1 cellular context compared by ENCODE assay signal in the genomic region with DNA sequence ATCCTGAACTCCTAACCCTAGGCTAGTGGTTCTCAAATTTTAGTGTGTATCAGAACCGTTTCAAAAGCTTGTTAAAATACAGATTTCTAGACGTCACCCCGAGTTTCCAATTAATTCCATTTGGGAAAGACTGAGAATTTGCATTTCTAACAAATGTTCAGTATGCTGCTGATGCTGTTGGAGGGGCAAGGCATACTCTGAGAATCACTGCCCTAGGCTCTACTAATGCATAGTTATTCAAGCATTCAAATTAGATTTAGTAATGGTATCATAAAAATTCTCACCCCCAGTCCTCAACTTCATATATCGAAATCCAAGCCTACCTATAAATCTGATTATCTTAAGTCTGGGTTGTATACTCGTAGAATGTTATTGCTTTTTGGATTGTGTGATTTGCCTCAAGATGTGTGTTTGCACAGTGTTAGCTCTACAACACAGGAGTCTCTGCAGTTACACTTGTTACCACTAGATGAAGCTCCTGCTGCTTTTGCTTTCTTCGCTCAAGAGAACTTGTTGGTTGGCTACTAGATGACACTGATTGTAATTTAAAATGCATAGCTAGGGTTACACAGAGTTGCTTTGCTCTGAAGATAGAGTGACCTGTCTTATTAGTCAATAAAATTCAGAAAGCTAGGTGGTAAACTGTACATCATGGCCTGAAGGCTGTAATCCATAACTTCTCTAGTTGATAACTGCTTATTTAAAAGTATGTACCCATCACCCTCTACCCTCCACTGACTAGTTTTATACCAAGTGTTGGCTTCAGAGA.
A peak's percentile ranks its signal among the peaks of the same experiment; 100 is the strongest.
TF ChIP-seq lines count a peak whose summit lies in the region.

No MANE protein-coding gene starts in this region.

TF ChIP-seq in GM12878, 131 proteins besides CTCF, POLR2A, EP300 and RAD21 (continued from another document):
- TF ChIP-seq, protein P1, sequence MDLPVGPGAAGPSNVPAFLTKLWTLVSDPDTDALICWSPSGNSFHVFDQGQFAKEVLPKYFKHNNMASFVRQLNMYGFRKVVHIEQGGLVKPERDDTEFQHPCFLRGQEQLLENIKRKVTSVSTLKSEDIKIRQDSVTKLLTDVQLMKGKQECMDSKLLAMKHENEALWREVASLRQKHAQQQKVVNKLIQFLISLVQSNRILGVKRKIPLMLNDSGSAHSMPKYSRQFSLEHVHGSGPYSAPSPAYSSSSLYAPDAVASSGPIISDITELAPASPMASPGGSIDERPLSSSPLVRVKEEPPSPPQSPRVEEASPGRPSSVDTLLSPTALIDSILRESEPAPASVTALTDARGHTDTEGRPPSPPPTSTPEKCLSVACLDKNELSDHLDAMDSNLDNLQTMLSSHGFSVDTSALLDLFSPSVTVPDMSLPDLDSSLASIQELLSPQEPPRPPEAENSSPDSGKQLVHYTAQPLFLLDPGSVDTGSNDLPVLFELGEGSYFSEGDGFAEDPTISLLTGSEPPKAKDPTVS (IDR thresholded peaks at IDR 0.05; ENCODE audit: low read depth, low read length) = no peak
- TF ChIP-seq YY1 (IDR thresholded peaks at IDR 0.05; ENCODE audit: low read depth, low read length) (0 out of 2 replicates have a peak, but pooled peaks have one; percentile 68), SRF (IDR thresholded peaks at IDR 0.05; ENCODE audit: low read depth in 2 of 2, low read length in 2 of 2) (no peak), RB1 (IDR thresholded peaks at IDR 0.05; ENCODE audit: borderline replicate concordance) (peak; percentile 46; the same call in 1 of the 2 replicates), GABPA (IDR thresholded peaks at IDR 0.05; ENCODE audit: low read depth) (no peak), NFIC (IDR thresholded peaks at IDR 0.05; ENCODE audit: low read depth, low read length) (no peak), ZSCAN29 (IDR thresholded peaks at IDR 0.05) (no peak), CREB1 (IDR thresholded peaks at IDR 0.05; ENCODE audit: low read depth) (no peak), CHD4 (IDR thresholded peaks at IDR 0.05) (no peak), ZNF217 (IDR thresholded peaks at IDR 0.05) (no peak), MEF2A (IDR thresholded peaks at IDR 0.05; ENCODE audit: insufficient read depth, low read depth, low read length) (0 out of 2 replicates have a peak, but pooled peaks have one; percentile 49), HDGF (IDR thresholded peaks at IDR 0.05) (no peak), SP1 (IDR thresholded peaks at IDR 0.05; ENCODE audit: low read depth, low read length) (no peak), NRF1 (conservative IDR thresholded peaks at IDR 0.05; ENCODE audit: low read depth, low read length) (no peak), MTA3 (IDR thresholded peaks at IDR 0.05; ENCODE audit: borderline replicate concordance, low read length) (no peak), SIX5 (IDR thresholded peaks at IDR 0.05; ENCODE audit: low read depth, low read length, severe bottlenecking) (no peak), MXI1 (IDR thresholded peaks at IDR 0.05; ENCODE audit: low read depth, low read length) (no peak), BCL11A (IDR thresholded peaks at IDR 0.05; ENCODE audit: low read depth, low read length) (no peak), SMC3 (IDR thresholded peaks at IDR 0.05; ENCODE audit: borderline replicate concordance, low read length) (peak; percentile 98), STAT3 (IDR thresholded peaks at IDR 0.05; ENCODE audit: low read depth, low read length) (0 out of 2 replicates have a peak, but pooled peaks have one; percentile 19)
- TF ChIP-seq, protein P2, sequence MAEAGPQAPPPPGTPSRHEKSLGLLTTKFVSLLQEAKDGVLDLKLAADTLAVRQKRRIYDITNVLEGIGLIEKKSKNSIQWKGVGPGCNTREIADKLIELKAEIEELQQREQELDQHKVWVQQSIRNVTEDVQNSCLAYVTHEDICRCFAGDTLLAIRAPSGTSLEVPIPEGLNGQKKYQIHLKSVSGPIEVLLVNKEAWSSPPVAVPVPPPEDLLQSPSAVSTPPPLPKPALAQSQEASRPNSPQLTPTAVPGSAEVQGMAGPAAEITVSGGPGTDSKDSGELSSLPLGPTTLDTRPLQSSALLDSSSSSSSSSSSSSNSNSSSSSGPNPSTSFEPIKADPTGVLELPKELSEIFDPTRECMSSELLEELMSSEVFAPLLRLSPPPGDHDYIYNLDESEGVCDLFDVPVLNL (IDR thresholded peaks at IDR 0.05; ENCODE audit: low read depth, low read length) = no peak
- TF ChIP-seq, protein P3, sequence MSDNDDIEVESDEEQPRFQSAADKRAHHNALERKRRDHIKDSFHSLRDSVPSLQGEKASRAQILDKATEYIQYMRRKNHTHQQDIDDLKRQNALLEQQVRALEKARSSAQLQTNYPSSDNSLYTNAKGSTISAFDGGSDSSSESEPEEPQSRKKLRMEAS (IDR thresholded peaks at IDR 0.05; ENCODE audit: low read depth, low read length) = no peak
- TF ChIP-seq, protein P4, sequence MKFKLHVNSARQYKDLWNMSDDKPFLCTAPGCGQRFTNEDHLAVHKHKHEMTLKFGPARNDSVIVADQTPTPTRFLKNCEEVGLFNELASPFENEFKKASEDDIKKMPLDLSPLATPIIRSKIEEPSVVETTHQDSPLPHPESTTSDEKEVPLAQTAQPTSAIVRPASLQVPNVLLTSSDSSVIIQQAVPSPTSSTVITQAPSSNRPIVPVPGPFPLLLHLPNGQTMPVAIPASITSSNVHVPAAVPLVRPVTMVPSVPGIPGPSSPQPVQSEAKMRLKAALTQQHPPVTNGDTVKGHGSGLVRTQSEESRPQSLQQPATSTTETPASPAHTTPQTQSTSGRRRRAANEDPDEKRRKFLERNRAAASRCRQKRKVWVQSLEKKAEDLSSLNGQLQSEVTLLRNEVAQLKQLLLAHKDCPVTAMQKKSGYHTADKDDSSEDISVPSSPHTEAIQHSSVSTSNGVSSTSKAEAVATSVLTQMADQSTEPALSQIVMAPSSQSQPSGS (IDR thresholded peaks at IDR 0.05; ENCODE audit: low read length) = no peak
- TF ChIP-seq, protein P5, sequence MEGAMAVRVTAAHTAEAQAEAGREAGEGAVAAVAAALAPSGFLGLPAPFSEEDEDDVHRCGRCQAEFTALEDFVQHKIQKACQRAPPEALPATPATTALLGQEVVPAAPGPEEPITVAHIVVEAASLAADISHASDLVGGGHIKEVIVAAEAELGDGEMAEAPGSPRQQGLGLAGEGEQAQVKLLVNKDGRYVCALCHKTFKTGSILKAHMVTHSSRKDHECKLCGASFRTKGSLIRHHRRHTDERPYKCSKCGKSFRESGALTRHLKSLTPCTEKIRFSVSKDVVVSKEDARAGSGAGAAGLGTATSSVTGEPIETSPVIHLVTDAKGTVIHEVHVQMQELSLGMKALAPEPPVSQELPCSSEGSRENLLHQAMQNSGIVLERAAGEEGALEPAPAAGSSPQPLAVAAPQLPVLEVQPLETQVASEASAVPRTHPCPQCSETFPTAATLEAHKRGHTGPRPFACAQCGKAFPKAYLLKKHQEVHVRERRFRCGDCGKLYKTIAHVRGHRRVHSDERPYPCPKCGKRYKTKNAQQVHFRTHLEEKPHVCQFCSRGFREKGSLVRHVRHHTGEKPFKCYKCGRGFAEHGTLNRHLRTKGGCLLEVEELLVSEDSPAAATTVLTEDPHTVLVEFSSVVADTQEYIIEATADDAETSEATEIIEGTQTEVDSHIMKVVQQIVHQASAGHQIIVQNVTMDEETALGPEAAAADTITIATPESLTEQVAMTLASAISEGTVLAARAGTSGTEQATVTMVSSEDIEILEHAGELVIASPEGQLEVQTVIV (IDR thresholded peaks at IDR 0.05; ENCODE audit: borderline replicate concordance, partially characterized antibody) = no peak
- TF ChIP-seq, protein P6, sequence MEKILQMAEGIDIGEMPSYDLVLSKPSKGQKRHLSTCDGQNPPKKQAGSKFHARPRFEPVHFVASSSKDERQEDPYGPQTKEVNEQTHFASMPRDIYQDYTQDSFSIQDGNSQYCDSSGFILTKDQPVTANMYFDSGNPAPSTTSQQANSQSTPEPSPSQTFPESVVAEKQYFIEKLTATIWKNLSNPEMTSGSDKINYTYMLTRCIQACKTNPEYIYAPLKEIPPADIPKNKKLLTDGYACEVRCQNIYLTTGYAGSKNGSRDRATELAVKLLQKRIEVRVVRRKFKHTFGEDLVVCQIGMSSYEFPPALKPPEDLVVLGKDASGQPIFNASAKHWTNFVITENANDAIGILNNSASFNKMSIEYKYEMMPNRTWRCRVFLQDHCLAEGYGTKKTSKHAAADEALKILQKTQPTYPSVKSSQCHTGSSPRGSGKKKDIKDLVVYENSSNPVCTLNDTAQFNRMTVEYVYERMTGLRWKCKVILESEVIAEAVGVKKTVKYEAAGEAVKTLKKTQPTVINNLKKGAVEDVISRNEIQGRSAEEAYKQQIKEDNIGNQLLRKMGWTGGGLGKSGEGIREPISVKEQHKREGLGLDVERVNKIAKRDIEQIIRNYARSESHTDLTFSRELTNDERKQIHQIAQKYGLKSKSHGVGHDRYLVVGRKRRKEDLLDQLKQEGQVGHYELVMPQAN (conservative IDR thresholded peaks at IDR 0.05) = no peak
- TF ChIP-seq, protein P7, sequence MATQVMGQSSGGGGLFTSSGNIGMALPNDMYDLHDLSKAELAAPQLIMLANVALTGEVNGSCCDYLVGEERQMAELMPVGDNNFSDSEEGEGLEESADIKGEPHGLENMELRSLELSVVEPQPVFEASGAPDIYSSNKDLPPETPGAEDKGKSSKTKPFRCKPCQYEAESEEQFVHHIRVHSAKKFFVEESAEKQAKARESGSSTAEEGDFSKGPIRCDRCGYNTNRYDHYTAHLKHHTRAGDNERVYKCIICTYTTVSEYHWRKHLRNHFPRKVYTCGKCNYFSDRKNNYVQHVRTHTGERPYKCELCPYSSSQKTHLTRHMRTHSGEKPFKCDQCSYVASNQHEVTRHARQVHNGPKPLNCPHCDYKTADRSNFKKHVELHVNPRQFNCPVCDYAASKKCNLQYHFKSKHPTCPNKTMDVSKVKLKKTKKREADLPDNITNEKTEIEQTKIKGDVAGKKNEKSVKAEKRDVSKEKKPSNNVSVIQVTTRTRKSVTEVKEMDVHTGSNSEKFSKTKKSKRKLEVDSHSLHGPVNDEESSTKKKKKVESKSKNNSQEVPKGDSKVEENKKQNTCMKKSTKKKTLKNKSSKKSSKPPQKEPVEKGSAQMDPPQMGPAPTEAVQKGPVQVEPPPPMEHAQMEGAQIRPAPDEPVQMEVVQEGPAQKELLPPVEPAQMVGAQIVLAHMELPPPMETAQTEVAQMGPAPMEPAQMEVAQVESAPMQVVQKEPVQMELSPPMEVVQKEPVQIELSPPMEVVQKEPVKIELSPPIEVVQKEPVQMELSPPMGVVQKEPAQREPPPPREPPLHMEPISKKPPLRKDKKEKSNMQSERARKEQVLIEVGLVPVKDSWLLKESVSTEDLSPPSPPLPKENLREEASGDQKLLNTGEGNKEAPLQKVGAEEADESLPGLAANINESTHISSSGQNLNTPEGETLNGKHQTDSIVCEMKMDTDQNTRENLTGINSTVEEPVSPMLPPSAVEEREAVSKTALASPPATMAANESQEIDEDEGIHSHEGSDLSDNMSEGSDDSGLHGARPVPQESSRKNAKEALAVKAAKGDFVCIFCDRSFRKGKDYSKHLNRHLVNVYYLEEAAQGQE (IDR thresholded peaks at IDR 0.05; ENCODE audit: low read depth, low read length) = no peak
- TF ChIP-seq, protein P8, sequence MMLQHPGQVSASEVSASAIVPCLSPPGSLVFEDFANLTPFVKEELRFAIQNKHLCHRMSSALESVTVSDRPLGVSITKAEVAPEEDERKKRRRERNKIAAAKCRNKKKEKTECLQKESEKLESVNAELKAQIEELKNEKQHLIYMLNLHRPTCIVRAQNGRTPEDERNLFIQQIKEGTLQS (IDR thresholded peaks at IDR 0.05; ENCODE audit: borderline replicate concordance, extremely low read depth, low read depth, low read length) = peak; percentile 1; the same call in 1 of the 2 replicates
- TF ChIP-seq, protein P9, sequence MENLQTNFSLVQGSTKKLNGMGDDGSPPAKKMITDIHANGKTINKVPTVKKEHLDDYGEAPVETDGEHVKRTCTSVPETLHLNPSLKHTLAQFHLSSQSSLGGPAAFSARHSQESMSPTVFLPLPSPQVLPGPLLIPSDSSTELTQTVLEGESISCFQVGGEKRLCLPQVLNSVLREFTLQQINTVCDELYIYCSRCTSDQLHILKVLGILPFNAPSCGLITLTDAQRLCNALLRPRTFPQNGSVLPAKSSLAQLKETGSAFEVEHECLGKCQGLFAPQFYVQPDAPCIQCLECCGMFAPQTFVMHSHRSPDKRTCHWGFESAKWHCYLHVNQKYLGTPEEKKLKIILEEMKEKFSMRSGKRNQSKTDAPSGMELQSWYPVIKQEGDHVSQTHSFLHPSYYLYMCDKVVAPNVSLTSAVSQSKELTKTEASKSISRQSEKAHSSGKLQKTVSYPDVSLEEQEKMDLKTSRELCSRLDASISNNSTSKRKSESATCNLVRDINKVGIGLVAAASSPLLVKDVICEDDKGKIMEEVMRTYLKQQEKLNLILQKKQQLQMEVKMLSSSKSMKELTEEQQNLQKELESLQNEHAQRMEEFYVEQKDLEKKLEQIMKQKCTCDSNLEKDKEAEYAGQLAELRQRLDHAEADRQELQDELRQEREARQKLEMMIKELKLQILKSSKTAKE (IDR thresholded peaks at IDR 0.05; ENCODE audit: low read depth, poor library complexity, severe bottlenecking) = no peak
